ENCODE assay signal across 8 cellular contexts in the genomic region with DNA sequence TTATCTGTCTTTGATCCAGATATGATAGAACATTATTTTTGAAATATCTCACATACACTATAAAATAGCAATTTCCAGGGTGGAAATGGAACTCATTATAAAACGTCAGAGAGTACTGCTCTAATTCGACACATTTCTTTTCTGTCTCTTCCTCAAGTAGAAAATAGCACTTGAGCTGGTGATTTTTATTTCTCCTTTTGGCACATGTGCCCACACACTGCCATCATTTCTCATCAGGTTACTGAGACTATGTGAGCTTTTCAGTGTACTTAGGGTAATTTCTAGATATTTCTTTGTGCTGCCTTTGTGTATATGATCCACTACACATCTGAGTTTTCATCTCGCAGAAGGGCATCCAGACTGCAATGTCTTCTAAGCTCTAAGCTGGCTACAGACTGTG.
DNase-seq lines count a peak whose midpoint lies in the region; ATAC-seq, FAIRE-seq and TF ChIP-seq lines count a peak whose summit lies in the region.

No MANE protein-coding gene starts in this region.

- intact Hi-C loops in Calu3 (cut with micrococcal nuclease; ENCODE audit: unreplicated experiment) = no loop called here

- H3K4me1 Mint-ChIP-seq in Calu3 (ENCODE audit: low read depth, unreplicated experiment) (peaks cover 14% of the 10 kb centered on the region), brain (peaks cover 72% of the 10 kb centered on the region), nephron progenitor cell (peaks cover 40% of the 10 kb centered on the region)

- DNase-seq in Calu3 (no peak), NB4 (ENCODE audit: low read depth) (peak; percentile 48), nephron progenitor cell (no peak), RCC 7860 (ENCODE audit: low spot score) (no peak)
- DNase-seq in stimulated activated CD4-positive, alpha-beta T cell treated with anti-CD3 and anti-CD28 coated beads, Interleukin-12 subunit alpha, Interleukin-12 subunit beta, amount 100 ng/mL, for 4 hours = no peak

- H3K4me3 ChIP-seq in NB4 (ENCODE audit: low read depth, low read length) = peak overlapping the region; percentile 47

- H3K27ac Mint-ChIP-seq in Calu3 (ENCODE audit: unreplicated experiment) (peak overlapping the region; percentile 98), brain (peak overlapping the region; percentile 94 to 99 (median 96)), nephron progenitor cell (peak overlapping the region; percentile 47)

- ATAC-seq in GM21786 (IDR thresholded peaks at IDR 0.05; ENCODE audit: unreplicated experiment) = no peak
- ATAC-seq in HG02973 (IDR thresholded peaks at IDR 0.05; ENCODE audit: unreplicated experiment) = no peak

- BruUV-seq in Calu3 (replicated peaks; lab: Mats Ljungman, UMichigan) = no TSS peak

- CTCF ChIA-PET in Calu3 (lab: Charles Lee) = no interaction called here

- no peaks in the 10 kb centered on the region for H3K36me3 Mint-ChIP-seq in Calu3 (ENCODE audit: insufficient read depth, unreplicated experiment)
- peaks cover 20% of the 10 kb centered on the region for H3K36me3 Mint-ChIP-seq in brain
- H3K36me3 Mint-ChIP-seq in nephron progenitor cell (ENCODE audit: low read depth) = no peaks in the 10 kb centered on the region

- H3K9me3 Mint-ChIP-seq in Calu3 (ENCODE audit: low read depth, unreplicated experiment) (no peaks in the 10 kb centered on the region), brain (no peaks in the 10 kb centered on the region), nephron progenitor cell (no peaks in the 10 kb centered on the region)

- TF ChIP-seq POLR2A in NB4 (IDR thresholded peaks at IDR 0.05; ENCODE audit: extremely low read depth, insufficient read length) = no peak

- TF ChIP-seq CTCF in Calu3 (IDR thresholded peaks at IDR 0.05; ENCODE audit: unreplicated experiment) = no peak
- TF ChIP-seq CTCF in NB4 (IDR thresholded peaks at IDR 0.05; ENCODE audit: low read depth, low read length) = no peak
- no peak for TF ChIP-seq CTCF in brain (conservative IDR thresholded peaks at IDR 0.05)
- no peak for TF ChIP-seq CTCF in nephron progenitor cell (IDR thresholded peaks at IDR 0.05)

- FAIRE-seq in RCC 7860 (lab: Jason Lieb, UNC) = no peak

- H3K27me3 Mint-ChIP-seq in Calu3 (ENCODE audit: unreplicated experiment) = no peaks in the 10 kb centered on the region
- no peaks in the 10 kb centered on the region for H3K27me3 Mint-ChIP-seq in brain
- H3K27me3 Mint-ChIP-seq in nephron progenitor cell (ENCODE audit: low read depth, poor library complexity) = no peaks in the 10 kb centered on the region

- H3K4me3 Mint-ChIP-seq in Calu3 (ENCODE audit: low read depth, unreplicated experiment) = no peak overlapping the region
- H3K4me3 Mint-ChIP-seq in brain = peak overlapping the region; percentile 18 to 77 (median 64)
- no peak overlapping the region for H3K4me3 Mint-ChIP-seq in nephron progenitor cell

Comparison
In these comparisons a context has a peak if more than half of its experiments do, and no peak if none do; other contexts are left out.
1. H3K27ac Mint-ChIP-seq: peak in every context shown above with its lines; median percentile 98 in Calu3; 96 in brain; 47 in nephron progenitor cell.
2. H3K4me3 Mint-ChIP-seq: peak in brain (5 of 5); none in Calu3 (single experiment) and nephron progenitor cell (single experiment).